38 cellular contexts compared by ENCODE assay signal in genomic region chr18:77862358-77862757, GRCh38.
"Had no signal": no experiment of that assay in that cellular context is flagged by ENCODE, and none has a peak within 500 bp of the region (broad histone marks: within the 10 kb centered on the region; RNA-seq: fewer than 3 reads in every experiment).

No MANE protein-coding gene starts in this region.

- H3K27ac ChIP-seq: KMS-11 had no signal

- H3K27me3 ChIP-seq: MG63 had no signal

- H3K9me3 ChIP-seq: MG63 had no signal

- H3K4me3 ChIP-seq: MG63 had no signal

- H3K9ac ChIP-seq: KMS-11 had no signal

- DNase-seq: Karpas-422, Kasumi-1, KG1, MG63, MM.1S, MV-4-11, NCI-H1048, NCI-H1092, NCI-H1092 treated with DMSO at 0.1 percent for 48 hours, NCI-H1105, NCI-H1105 treated with DMSO at 0.1 percent for 48 hours, NCI-H1417, NCI-H1417 treated with DMSO at 0.1 percent for 48 hours, NCI-H1436, NCI-H1436 treated with DMSO at 0.1 percent for 48 hours, NCI-H146, NCI-H1694, NCI-H1694 treated with DMSO at 0.1 percent for 48 hours, NCI-H187, NCI-H187 treated with DMSO at 0.1 percent for 48 hours, NCI-H1930, NCI-H2029, NCI-H2029 treated with DMSO at 0.1 percent for 48 hours, NCI-H2081, NCI-H2081 treated with DMSO at 0.1 percent for 48 hours, NCI-H2107, NCI-H2171, NCI-H2171 treated with DMSO at 0.1 percent for 48 hours, NCI-H2227 treated with DMSO at 0.1 percent for 48 hours, NCI-H226, NCI-H345, NCI-H446, NCI-H446 treated with DMSO at 0.1 percent for 48 hours, NCI-H510A, NCI-H510A treated with DMSO at 0.1 percent for 48 hours, NCI-H524, NCI-H524 treated with DMSO at 0.1 percent for 48 hours had no signal

- H3K36me3 ChIP-seq: MG63 had no signal

- H3K4me2 ChIP-seq: KMS-11 had no signal
